Comparison of ENCODE assay signal across 9 cellular contexts in genomic region chr4:6695660-6696581, GRCh38. TPM values are rescaled to one million over a fixed set of nuclear protein-coding genes. Genes with fewer than 3 reads are reported as not detected.
DNase-seq lines count a peak whose midpoint lies in the region; ATAC-seq and TF ChIP-seq lines count a peak whose summit lies in the region.
"Had no signal": no experiment of that assay in that cellular context is flagged by ENCODE, and none has a peak within 500 bp of the region (broad histone marks: within the 10 kb centered on the region; RNA-seq: fewer than 3 reads in every experiment).

No MANE protein-coding gene starts in this region.

- TF ChIP-seq POLR2A in right lobe of liver (IDR thresholded peaks at IDR 0.05), result no peak

- H3K27ac ChIP-seq in 22Rv1 (peak overlapping the region; percentile 91), KOPT-K1 (ENCODE audit: low read depth, low read length, poor library complexity, severe bottlenecking) (peak overlapping the region; percentile 88), right lobe of liver (peak overlapping the region; percentile 51 to 69 (median 66))

- H3K27me3 ChIP-seq in right lobe of liver, result no peaks in the 10 kb centered on the region

- H3K9me3 ChIP-seq in KOPT-K1 (ENCODE audit: insufficient read depth, low read length, poor library complexity, severe bottlenecking), result no peaks in the 10 kb centered on the region
- no peaks in the 10 kb centered on the region for H3K9me3 ChIP-seq in right lobe of liver

- peak; percentile 76 to 89 (median 86) for DNase-seq in right lobe of liver
- no peak for DNase-seq in middle frontal gyrus (ENCODE audit: extremely low spot score, low spot score)

- peaks cover 12% of the 10 kb centered on the region for H3K36me3 Mint-ChIP-seq in activated T-helper 17 cell treated with anti-CD3 and anti-CD28 coated beads, Interleukin-2, amount 50 U/mL, for 72 hours (ENCODE audit: low read depth)

- H3K4me1 Mint-ChIP-seq in activated T-helper 17 cell treated with anti-CD3 and anti-CD28 coated beads, Interleukin-2, amount 50 U/mL, for 72 hours, result peaks cover 52% of the 10 kb centered on the region

- ATAC-seq in activated T-helper 17 cell treated with anti-CD3 and anti-CD28 coated beads, Interleukin-2, amount 50 U/mL, for 72 hours (replicated peaks), result peak; percentile 69
- ATAC-seq in right lobe of liver, result peak; percentile 92 to 97 (median 94)
- no peak for ATAC-seq in GM19455 (IDR thresholded peaks at IDR 0.05; ENCODE audit: unreplicated experiment)
- ATAC-seq in GM18873 (IDR thresholded peaks at IDR 0.05; ENCODE audit: low FRiP score, unreplicated experiment), result no peak
- ATAC-seq in GM18519 (IDR thresholded peaks at IDR 0.05; ENCODE audit: low FRiP score, unreplicated experiment), result no peak

- no peak overlapping the region for H3K4me3 ChIP-seq in right lobe of liver

- H3K27ac Mint-ChIP-seq in activated T-helper 17 cell treated with anti-CD3 and anti-CD28 coated beads, Interleukin-2, amount 50 U/mL, for 72 hours, result peak overlapping the region; percentile 87

- no peaks in the 10 kb centered on the region for H3K9me3 Mint-ChIP-seq in activated T-helper 17 cell treated with anti-CD3 and anti-CD28 coated beads, Interleukin-2, amount 50 U/mL, for 72 hours

- peaks cover 0 to 27% (median 10%) of the 10 kb centered on the region in 4 donors for H3K4me1 ChIP-seq in right lobe of liver

- no peaks in the 10 kb centered on the region for H3K27me3 Mint-ChIP-seq in activated T-helper 17 cell treated with anti-CD3 and anti-CD28 coated beads, Interleukin-2, amount 50 U/mL, for 72 hours

- TF ChIP-seq CTCF in 22Rv1 (IDR thresholded peaks at IDR 0.05) (peak; percentile 39), right lobe of liver (IDR thresholded peaks at IDR 0.05) (peak in 1 of 4 donors; percentile 25)

- WGBS in right lobe of liver (ENCODE audit: insufficient coverage, low coverage, low lambda C conversion rate, missing lambda C conversion rate), result 48% methylated on average over 5 of the region's 18 CpGs

- H3K36me3 ChIP-seq in KOPT-K1 (ENCODE audit: insufficient read depth, low read length) (peaks cover 9% of the 10 kb centered on the region; the same call in 1 of the 2 replicates), right lobe of liver (no peaks in the 10 kb centered on the region)

- H3K4me3 Mint-ChIP-seq in activated T-helper 17 cell treated with anti-CD3 and anti-CD28 coated beads, Interleukin-2, amount 50 U/mL, for 72 hours, result peak overlapping the region; percentile 81

- intact Hi-C loops in right lobe of liver (cut with DNase I), result no loop called here

RNA-seq across cellular contexts. Expression of gene S100P, which starts 2.2 kb away (rescaled TPM):
- 1 to 10 TPM in 1 of 2 donors, under 1 TPM in 1; 0.87 to 2.5 TPM for total RNA-seq in activated T-helper 17 cell treated with anti-CD3 and anti-CD28 coated beads, Interleukin-2, amount 50 U/mL, for 72 hours
- total RNA-seq in right lobe of liver, result 1 to 10 TPM in 4 of 6 experiments, under 1 TPM in 2; 0.59 to 6.3 (median 2.7) TPM
- total RNA-seq: G401 had no signal

RNA-seq across cellular contexts. Expression of gene MRFAP1L1, which starts 13.7 kb away (rescaled TPM):
- total RNA-seq in activated T-helper 17 cell treated with anti-CD3 and anti-CD28 coated beads, Interleukin-2, amount 50 U/mL, for 72 hours, result 10 to 100 TPM; 35.8 to 53.6 TPM
- 10 to 100 TPM; 18.9 to 30.7 (median 28.4) TPM for total RNA-seq in right lobe of liver

RNA-seq across cellular contexts. Expression of gene BLOC1S4, which starts 20.1 kb away (rescaled TPM):
- 10 to 100 TPM; 15.9 to 17.7 TPM for total RNA-seq in activated T-helper 17 cell treated with anti-CD3 and anti-CD28 coated beads, Interleukin-2, amount 50 U/mL, for 72 hours
- total RNA-seq in right lobe of liver, result 1 to 10 TPM; 3.0 to 9.9 (median 6.6) TPM

RNA-seq across cellular contexts. Expression of gene MRFAP1, which starts 55.4 kb away (rescaled TPM):
- 10 to 100 TPM; 86.7 to 96.7 TPM for total RNA-seq in activated T-helper 17 cell treated with anti-CD3 and anti-CD28 coated beads, Interleukin-2, amount 50 U/mL, for 72 hours
- 100 to 1,000 TPM; 103 to 166 (median 129) TPM for total RNA-seq in right lobe of liver

Comparison
In these comparisons a context has a peak if more than half of its experiments do, and no peak if none do; other contexts are left out.
1. ATAC-seq: peak in activated T-helper 17 cell treated with anti-CD3 and anti-CD28 coated beads, Interleukin-2, amount 50 U/mL, for 72 hours (single experiment) and right lobe of liver (4 of 4); none in GM19455 (single experiment), GM18873 (single experiment) and GM18519 (single experiment).
2. Peak in every context shown above with its lines, with median percentiles within 50 percentile points of each other: H3K27ac ChIP-seq.